Comparison of ENCODE assay signal across 1 cellular context in the genomic region with DNA sequence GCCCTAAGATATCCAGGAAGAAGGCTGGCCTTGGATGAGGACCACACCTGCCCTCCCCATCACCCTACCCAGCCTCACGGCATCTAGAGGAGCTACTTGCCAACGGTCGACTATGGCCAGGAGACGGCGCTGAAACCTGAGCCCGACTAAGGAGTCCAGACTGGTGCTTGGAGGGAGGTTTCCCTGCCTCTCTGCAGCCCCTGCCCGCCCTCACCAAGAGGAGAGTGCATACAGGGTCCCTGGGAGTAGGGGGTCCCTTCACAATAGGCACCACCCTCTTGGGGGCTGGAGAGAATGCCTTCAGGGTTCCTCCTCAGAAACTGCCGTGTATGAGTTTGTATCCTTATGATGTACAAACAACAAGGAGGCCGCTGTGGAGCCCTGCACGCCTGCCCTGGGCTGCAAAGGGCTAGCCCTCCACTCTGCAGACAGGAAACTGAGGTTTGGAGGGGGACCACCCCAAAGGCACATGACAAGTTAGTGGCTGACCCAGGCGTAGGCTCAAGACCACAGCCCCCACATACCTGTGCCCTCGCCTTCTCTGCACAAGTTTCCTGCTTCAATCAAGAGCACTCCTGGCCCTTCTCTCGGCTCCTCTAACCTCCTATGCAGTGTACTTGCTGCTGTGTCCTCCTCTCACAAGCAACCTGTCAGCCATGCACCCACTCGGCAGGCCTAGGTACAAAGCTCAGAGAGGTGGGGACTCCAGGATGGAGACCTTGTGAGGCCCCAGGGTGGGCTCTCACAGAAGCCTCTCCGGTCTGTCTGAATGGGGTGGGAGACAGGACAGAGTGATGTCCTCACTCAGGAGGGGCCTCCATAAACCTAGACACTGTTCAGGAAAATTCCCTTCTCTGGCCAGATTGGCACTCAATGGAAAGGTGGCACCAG.
TF ChIP-seq lines count a peak whose summit lies in the region.

No MANE protein-coding gene starts in this region.

TF ChIP-seq in WTC11, 78 proteins besides CTCF, POLR2A, EP300 and RAD21 (continued from another document):
- TF ChIP-seq, protein P1, sequence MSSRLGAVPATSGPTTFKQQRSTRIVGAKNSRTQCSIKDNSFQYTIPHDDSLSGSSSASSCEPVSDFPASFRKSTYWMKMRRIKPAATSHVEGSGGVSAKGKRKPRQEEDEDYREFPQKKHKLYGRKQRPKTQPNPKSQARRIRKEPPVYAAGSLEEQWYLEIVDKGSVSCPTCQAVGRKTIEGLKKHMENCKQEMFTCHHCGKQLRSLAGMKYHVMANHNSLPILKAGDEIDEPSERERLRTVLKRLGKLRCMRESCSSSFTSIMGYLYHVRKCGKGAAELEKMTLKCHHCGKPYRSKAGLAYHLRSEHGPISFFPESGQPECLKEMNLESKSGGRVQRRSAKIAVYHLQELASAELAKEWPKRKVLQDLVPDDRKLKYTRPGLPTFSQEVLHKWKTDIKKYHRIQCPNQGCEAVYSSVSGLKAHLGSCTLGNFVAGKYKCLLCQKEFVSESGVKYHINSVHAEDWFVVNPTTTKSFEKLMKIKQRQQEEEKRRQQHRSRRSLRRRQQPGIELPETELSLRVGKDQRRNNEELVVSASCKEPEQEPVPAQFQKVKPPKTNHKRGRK (CRISPR knock-in tag; IDR thresholded peaks at IDR 0.05; ENCODE audit: borderline replicate concordance): no peak
- TF ChIP-seq, protein P2, sequence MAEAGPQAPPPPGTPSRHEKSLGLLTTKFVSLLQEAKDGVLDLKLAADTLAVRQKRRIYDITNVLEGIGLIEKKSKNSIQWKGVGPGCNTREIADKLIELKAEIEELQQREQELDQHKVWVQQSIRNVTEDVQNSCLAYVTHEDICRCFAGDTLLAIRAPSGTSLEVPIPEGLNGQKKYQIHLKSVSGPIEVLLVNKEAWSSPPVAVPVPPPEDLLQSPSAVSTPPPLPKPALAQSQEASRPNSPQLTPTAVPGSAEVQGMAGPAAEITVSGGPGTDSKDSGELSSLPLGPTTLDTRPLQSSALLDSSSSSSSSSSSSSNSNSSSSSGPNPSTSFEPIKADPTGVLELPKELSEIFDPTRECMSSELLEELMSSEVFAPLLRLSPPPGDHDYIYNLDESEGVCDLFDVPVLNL (CRISPR knock-in tag; IDR thresholded peaks at IDR 0.05; ENCODE audit: borderline replicate concordance, low read depth): no peak
